Comparison of ENCODE assay signal across 8 cellular contexts in genomic region chr20:32333181-32333987, GRCh38. TPM values are rescaled to one million over a fixed set of nuclear protein-coding genes. Genes with fewer than 3 reads are reported as not detected.
DNase-seq lines count a peak whose midpoint lies in the region; ATAC-seq, FAIRE-seq and TF ChIP-seq lines count a peak whose summit lies in the region.

No MANE protein-coding gene starts in this region.

- TF ChIP-seq POLR2A in GM12892 (IDR thresholded peaks at IDR 0.05; ENCODE audit: low read depth, low read length) = no peak

- peaks cover 95% of the 10 kb centered on the region for H3K36me3 Mint-ChIP-seq in activated T-helper 17 cell treated with anti-CD3 and anti-CD28 coated beads, Interleukin-2, amount 50 U/mL, for 72 hours (ENCODE audit: low read depth)

- ATAC-seq in HG03039 (IDR thresholded peaks at IDR 0.05; ENCODE audit: unreplicated experiment) = peak; percentile 46
- peak; percentile 86 for ATAC-seq in activated T-helper 17 cell treated with anti-CD3 and anti-CD28 coated beads, Interleukin-2, amount 50 U/mL, for 72 hours (replicated peaks)

- peak overlapping the region; percentile 64 for H3K4me3 Mint-ChIP-seq in activated T-helper 17 cell treated with anti-CD3 and anti-CD28 coated beads, Interleukin-2, amount 50 U/mL, for 72 hours

- H3K9me3 Mint-ChIP-seq in activated T-helper 17 cell treated with anti-CD3 and anti-CD28 coated beads, Interleukin-2, amount 50 U/mL, for 72 hours = no peaks in the 10 kb centered on the region

- no peak for FAIRE-seq in GM12892 (lab: Jason Lieb, UNC)

- H3K27me3 Mint-ChIP-seq in activated T-helper 17 cell treated with anti-CD3 and anti-CD28 coated beads, Interleukin-2, amount 50 U/mL, for 72 hours = no peaks in the 10 kb centered on the region

- peaks cover 39% of the 10 kb centered on the region for H3K4me1 Mint-ChIP-seq in activated T-helper 17 cell treated with anti-CD3 and anti-CD28 coated beads, Interleukin-2, amount 50 U/mL, for 72 hours

- H3K27ac Mint-ChIP-seq in activated T-helper 17 cell treated with anti-CD3 and anti-CD28 coated beads, Interleukin-2, amount 50 U/mL, for 72 hours = peak overlapping the region; percentile 94

- peak; percentile 62 for DNase-seq in activated CD4-positive, alpha-beta T cell treated with anti-CD3 and anti-CD28 coated beads for 48 hours
- DNase-seq in activated CD4-positive, alpha-beta T cell treated with anti-CD3 and anti-CD28 coated beads, Interleukin-2, amount 50 U/mL, for 1 hour = no peak
- peak; percentile 29 for DNase-seq in stimulated activated CD8-positive, alpha-beta memory T cell treated with anti-CD3 and anti-CD28 coated beads, Interleukin-4, amount 100 ng/mL, for 24 hours (ENCODE audit: low read depth)
- DNase-seq in NCI-H128 (lab: John Stamatoyannopoulos, UW; ENCODE audit: unreplicated experiment) = no peak
- DNase-seq in cerebellar cortex (ENCODE audit: low spot score) = no peak
- no peak for DNase-seq in GM12892 (ENCODE audit: insufficient read length)

RNA-seq across cellular contexts. Expression of gene ASXL1, which starts 24.7 kb away (rescaled TPM):
- 100 to 1,000 TPM; 164 to 232 TPM for total RNA-seq in activated T-helper 17 cell treated with anti-CD3 and anti-CD28 coated beads, Interleukin-2, amount 50 U/mL, for 72 hours
- 58.3 TPM for polyA plus RNA-seq in GM12892 (2012; ENCODE audit: missing spikeins)

RNA-seq across cellular contexts. Expression of gene KIF3B, which starts 55.9 kb away (rescaled TPM):
- 10 to 100 TPM; 25.9 to 43.0 TPM for total RNA-seq in activated T-helper 17 cell treated with anti-CD3 and anti-CD28 coated beads, Interleukin-2, amount 50 U/mL, for 72 hours
- 13.7 TPM for polyA plus RNA-seq in GM12892 (2012; ENCODE audit: missing spikeins)

Comparison
In these comparisons a context has a peak if more than half of its experiments do, and no peak if none do; other contexts are left out.
1. DNase-seq: peak in activated CD4-positive, alpha-beta T cell treated with anti-CD3 and anti-CD28 coated beads for 48 hours (single experiment) and stimulated activated CD8-positive, alpha-beta memory T cell treated with anti-CD3 and anti-CD28 coated beads, Interleukin-4, amount 100 ng/mL, for 24 hours (single experiment); none in activated CD4-positive, alpha-beta T cell treated with anti-CD3 and anti-CD28 coated beads, Interleukin-2, amount 50 U/mL, for 1 hour (single experiment), NCI-H128 (single experiment), cerebellar cortex (single experiment) and GM12892 (single experiment).